In genomic region chr11:94417386-94417987, GRCh38 we compare ENCODE assay signal across 8 cellular contexts. TPM values are rescaled to one million over a fixed set of nuclear protein-coding genes. Genes with fewer than 3 reads are reported as not detected.
A peak's percentile ranks its signal among the peaks of the same experiment; 100 is the strongest.
DNase-seq lines count a peak whose midpoint lies in the region; ATAC-seq, FAIRE-seq and TF ChIP-seq lines count a peak whose summit lies in the region.

No MANE protein-coding gene starts in this region.

- H3K4me1 ChIP-seq in A549 = no peaks in the 10 kb centered on the region
- H3K4me1 ChIP-seq in GM23338 (ENCODE audit: insufficient read depth) = no peaks in the 10 kb centered on the region
- H3K4me1 ChIP-seq in keratinocyte (ENCODE audit: control insufficient read depth, extremely low read depth, insufficient read depth, low read length) = no peaks in the 10 kb centered on the region

- peak; percentile 59; a peak in 4 of 5 replicates for TF ChIP-seq RAD21 in A549 (conservative IDR thresholded peaks at IDR 0.05 in 1 of 2, IDR thresholded peaks at IDR 0.05 in 1 of 2)

- H3K36me3 Mint-ChIP-seq in GM23338 (ENCODE audit: low read depth) = peaks cover 11% of the 10 kb centered on the region; the same call in 2 of the 3 replicates

- no peak for TF ChIP-seq EP300 in A549 (IDR thresholded peaks at IDR 0.05)

- 65% methylated on average over 4 of the region's 4 CpGs for WGBS in A549 (ENCODE audit: missing lambda C conversion rate)

- no peaks in the 10 kb centered on the region for H3K9me3 Mint-ChIP-seq in GM23338

- H3K36me3 ChIP-seq in GM23338 (ENCODE audit: insufficient read depth) (no peaks in the 10 kb centered on the region), keratinocyte (ENCODE audit: control insufficient read depth in 2 of 2, extremely low read depth in 1 of 2, insufficient read depth in 2 of 2, low read length in 2 of 2) (no peaks in the 10 kb centered on the region)

- DNase-seq in A549 (ENCODE audit: low read depth in 1 of 2, low spot score in 1 of 2) (peak in 1 of 2 experiments; percentile 28), GM23338 (ENCODE audit: low spot score) (peak; percentile 66), keratinocyte (ENCODE audit: low read depth, low spot score) (no peak), activated gamma-delta T cell treated with Interleukin-2 at 50 U/mL for 16 hours (no peak)

- H2AFZ ChIP-seq in GM23338 = no peak overlapping the region
- H2AFZ ChIP-seq in keratinocyte (ENCODE audit: control insufficient read depth, low read length) = no peak overlapping the region

- POLR2A ChIA-PET in A549 (lab: Yijun Ruan, JAX) = no interaction called here

- H4K20me1 ChIP-seq in GM23338 (replicated peaks; ENCODE audit: insufficient read depth) (no peaks in the 10 kb centered on the region), keratinocyte (ENCODE audit: control insufficient read depth, extremely low read depth, insufficient read depth, low read length) (no peaks in the 10 kb centered on the region)

- CTCF ChIA-PET in A549 (lab: Yijun Ruan, JAX) = interaction anchor here (0.6 to 4.7 kb wide), 13 partner anchors 12 to 533 kb away, joined by 3 to 39 read pairs (median 4); no protein-coding TSS in a partner anchor

- H3K4me3 ChIP-seq in A549 (no peak overlapping the region), GM23338 (no peak overlapping the region), keratinocyte (ENCODE audit: control insufficient read depth in 2 of 3, extremely low read depth in 1 of 3, insufficient read depth in 2 of 3, low read depth in 1 of 3, low read length in 3 of 3) (no peak overlapping the region)

- no peaks in the 10 kb centered on the region for H3K27me3 ChIP-seq in GM23338 (ENCODE audit: insufficient read depth)
- no peaks in the 10 kb centered on the region for H3K27me3 ChIP-seq in keratinocyte (ENCODE audit: control insufficient read depth, extremely low read depth, insufficient read depth, low read length)

- dilution Hi-C loops in keratinocyte (cut with MboI; ENCODE audit: extremely low pct_ligation_motif_present, low sequenced_read_pairs) = no loop called here

- TF ChIP-seq CTCF in A549 (IDR thresholded peaks at IDR 0.05) = peak; percentile 55
- peak; percentile 77 to 82 for TF ChIP-seq CTCF in GM23338 (conservative IDR thresholded peaks at IDR 0.05; ENCODE audit: low read depth in 2 of 2)
- TF ChIP-seq CTCF in VCaP (conservative IDR thresholded peaks at IDR 0.05) = peak; percentile 89
- TF ChIP-seq CTCF in keratinocyte (optimal IDR thresholded peaks at IDR 0.05 in 1 of 3, IDR thresholded peaks at IDR 0.05 in 1 of 3, conservative IDR thresholded peaks at IDR 0.05 in 1 of 3; ENCODE audit: extremely low read depth in 1 of 3, insufficient read depth in 2 of 3, low read length in 3 of 3) = peak in 2 of 3 experiments; percentile 33 to 44

- no peak overlapping the region for H3K27ac Mint-ChIP-seq in GM23338

- H3F3A ChIP-seq in GM23338 (replicated peaks; ENCODE audit: low read depth) = no peaks in the 10 kb centered on the region

- H3K9me1 ChIP-seq in keratinocyte (ENCODE audit: control insufficient read depth, extremely low read depth, insufficient read depth, low read length) = no peaks in the 10 kb centered on the region

- H3K9me2 ChIP-seq in GM23338 (ENCODE audit: insufficient read depth) = no peaks in the 10 kb centered on the region

- no peak overlapping the region for H3K4me3 Mint-ChIP-seq in GM23338

- H3K4me2 ChIP-seq in A549 (no peak overlapping the region), GM23338 (no peak overlapping the region), keratinocyte (ENCODE audit: control insufficient read depth, extremely low read depth, insufficient read depth, low read depth, low read length) (no peak overlapping the region)

- FAIRE-seq in A549 (lab: Jason Lieb, UNC) (no peak), keratinocyte (lab: Jason Lieb, UNC) (no peak)

- H3K79me2 ChIP-seq in GM23338 (replicated peaks; ENCODE audit: insufficient read depth) (no peaks in the 10 kb centered on the region), keratinocyte (ENCODE audit: control insufficient read depth, insufficient read depth, low read length) (no peaks in the 10 kb centered on the region)

- H3K9me3 ChIP-seq in A549 = no peaks in the 10 kb centered on the region
- H3K9me3 ChIP-seq in keratinocyte (ENCODE audit: control insufficient read depth, low read depth, low read length) = no peaks in the 10 kb centered on the region

- H3K9ac ChIP-seq in keratinocyte (ENCODE audit: control insufficient read depth, extremely low read depth, insufficient read depth, low read length) = no peak overlapping the region

- H3K27ac ChIP-seq in A549 = no peak overlapping the region
- no peak overlapping the region; the same call in 1 of the 2 replicates for H3K27ac ChIP-seq in GM23338 (ENCODE audit: low read depth)
- no peak overlapping the region for H3K27ac ChIP-seq in VCaP
- no peak overlapping the region for H3K27ac ChIP-seq in keratinocyte (ENCODE audit: control insufficient read depth, insufficient read depth, low read length)

- no peaks in the 10 kb centered on the region for H3K27me3 Mint-ChIP-seq in GM23338 (ENCODE audit: insufficient read depth, low read depth, poor library complexity)

- ATAC-seq in A549 (peak in 1 of 2 experiments; percentile 72; a peak in 2 of 6 replicates), GM23338 (peak; percentile 82), GM21619 (IDR thresholded peaks at IDR 0.05; ENCODE audit: unreplicated experiment) (no peak), HG02938 (IDR thresholded peaks at IDR 0.05; ENCODE audit: unreplicated experiment) (no peak), HG03565 (IDR thresholded peaks at IDR 0.05; ENCODE audit: unreplicated experiment) (no peak)

- H3K4me1 Mint-ChIP-seq in GM23338 = no peaks in the 10 kb centered on the region

- no peak for TF ChIP-seq POLR2A in A549 (IDR thresholded peaks at IDR 0.05; ENCODE audit: low read length)

TF ChIP-seq in A549, 52 proteins besides CTCF, POLR2A, EP300 and RAD21:
- no peak for TF ChIP-seq RFX5 (IDR thresholded peaks at IDR 0.05)
- no peak for TF ChIP-seq MAFK (IDR thresholded peaks at IDR 0.05; ENCODE audit: partially characterized antibody)
- TF ChIP-seq SMC3 (IDR thresholded peaks at IDR 0.05) = peak; percentile 78

TF ChIP-seq in GM23338, 12 proteins besides CTCF, POLR2A, EP300 and RAD21 (continues in another document):
- TF ChIP-seq JUNB (IDR thresholded peaks at IDR 0.05; ENCODE audit: unreplicated experiment) (no peak), POLR2AphosphoS5 (IDR thresholded peaks at IDR 0.05; ENCODE audit: low read depth) (no peak), EZH2 (IDR thresholded peaks at IDR 0.05; ENCODE audit: low read depth, unreplicated experiment) (no peak), STAT1 (IDR thresholded peaks at IDR 0.05; ENCODE audit: unreplicated experiment) (no peak), ZNF114 (CRISPR knock-in tag; IDR thresholded peaks at IDR 0.05) (no peak), EZH2phosphoT487 (IDR thresholded peaks at IDR 0.05; ENCODE audit: unreplicated experiment) (no peak), CREB1 (CRISPR knock-in tag; IDR thresholded peaks at IDR 0.05; ENCODE audit: low read depth) (no peak), REST (IDR thresholded peaks at IDR 0.05; ENCODE audit: unreplicated experiment) (no peak)

RNA-seq across cellular contexts. Expression of gene GPR83, which starts 16.3 kb away (rescaled TPM):
- polyA plus RNA-seq in A549 (2011; rRNA removed) (0.09 TPM in 2 replicates), A549 (2017; fragmentation: RNase III; extraction: RNeasy Plus Mini Kit Qiagen cat#74134 plus additional on column Dnase treatment) (0.03 to 0.07 TPM (median 0.06 TPM) in 3 replicates), GM23338 (2016; fragmentation: Nextera tagmentation; extraction: Ambion mirVana) (0.18 and 0.35 TPM in 2 replicates), keratinocyte (0.04 TPM in 2 of 3 replicates, not detected in the other)
- 0.03 and 0.04 TPM in 2 replicates for polyA plus RNA-seq in A549 (2012; cell fraction: cytosol; rRNA removed)
- polyA plus RNA-seq in A549 (2012; cell fraction: nucleus; rRNA removed) = 0.23 and 0.24 TPM in 2 replicates
- 0.15 and 0.25 TPM in 2 replicates for polyA minus RNA-seq in A549 (2011; rRNA and poly(A)+ RNA removed)
- total RNA-seq in GM23338 (2014; rRNA removed; shearing (Covaris generic)) = 0.17 and 0.23 TPM in 2 replicates
- 0.07 TPM for polyA plus RNA-seq in keratinocyte (2011; ENCODE audit: low read depth)
- not detected in 2 replicates for polyA plus RNA-seq in keratinocyte (2011; cell fraction: cytosol; rRNA removed)
- 0.23 TPM in 2 replicates for polyA plus RNA-seq in keratinocyte (2011; cell fraction: nucleus; rRNA removed)
- 0.10 TPM in 1 of 2 replicates, not detected in the other for polyA plus RNA-seq in keratinocyte (2012; ENCODE audit: low replicate concordance)
- 0.22 TPM in 1 of 3 replicates, not detected in the others for polyA minus RNA-seq in keratinocyte
- not detected for polyA minus RNA-seq in keratinocyte (2011; cell fraction: cytosol; rRNA and poly(A)+ RNA removed)
- 0.11 and 0.31 TPM in 2 replicates for polyA minus RNA-seq in keratinocyte (2011; cell fraction: nucleus; rRNA and poly(A)+ RNA removed)

Comparison
In these comparisons a context has a peak if more than half of its experiments do, and no peak if none do; other contexts are left out.
1. CTCF ChIP-seq: peak in every context shown above with its lines; median percentile 89 in VCaP; 80 in GM23338; 55 in A549; 38 in keratinocyte.